9 cellular contexts compared by ENCODE assay signal in genomic region chr18:21074336-21075323, GRCh38. TPM values are rescaled to one million over a fixed set of nuclear protein-coding genes. Genes with fewer than 3 reads are reported as not detected.
DNase-seq lines count a peak whose midpoint lies in the region; TF ChIP-seq lines count a peak whose summit lies in the region.
"Had no signal": no experiment of that assay in that cellular context is flagged by ENCODE, and none has a peak within 500 bp of the region (broad histone marks: within the 10 kb centered on the region; RNA-seq: fewer than 3 reads in every experiment).

No MANE protein-coding gene starts in this region.

- POLR2A ChIA-PET in activated CD4-positive, alpha-beta T cell treated with anti-CD3 and anti-CD28 coated beads, Interleukin-2, amount 10 ng/mL, durations not matched to agents 7 days and 5 days (lab: Charles Lee): no interaction called here

- H3K27ac Mint-ChIP-seq in activated CD4-positive, alpha-beta T cell treated with anti-CD3 and anti-CD28 coated beads, Interleukin-2, amount 10 ng/mL, durations not matched to agents 7 days and 5 days: peak overlapping the region; percentile 3
- H3K27ac Mint-ChIP-seq in chondrocyte (ENCODE audit: unreplicated experiment): peak overlapping the region; percentile 13

- peaks cover under 1% of the 10 kb centered on the region for H3K36me3 Mint-ChIP-seq in activated CD4-positive, alpha-beta T cell treated with anti-CD3 and anti-CD28 coated beads, Interleukin-2, amount 10 ng/mL, durations not matched to agents 7 days and 5 days (ENCODE audit: low read depth)
- no peaks in the 10 kb centered on the region for H3K36me3 Mint-ChIP-seq in chondrocyte (ENCODE audit: low read depth)

- no peaks in the 10 kb centered on the region for H3K9me3 Mint-ChIP-seq in activated CD4-positive, alpha-beta T cell treated with anti-CD3 and anti-CD28 coated beads, Interleukin-2, amount 10 ng/mL, durations not matched to agents 7 days and 5 days
- no peaks in the 10 kb centered on the region for H3K9me3 Mint-ChIP-seq in chondrocyte (ENCODE audit: low read depth)

- no peak for TF ChIP-seq CTCF in chondrocyte (IDR thresholded peaks at IDR 0.05)

- no peaks in the 10 kb centered on the region for H3K27me3 Mint-ChIP-seq in activated CD4-positive, alpha-beta T cell treated with anti-CD3 and anti-CD28 coated beads, Interleukin-2, amount 10 ng/mL, durations not matched to agents 7 days and 5 days
- H3K27me3 Mint-ChIP-seq in chondrocyte (ENCODE audit: low read depth): no peaks in the 10 kb centered on the region

- CTCF ChIA-PET in activated CD4-positive, alpha-beta T cell treated with anti-CD3 and anti-CD28 coated beads, Interleukin-2, amount 10 ng/mL, durations not matched to agents 7 days and 5 days (lab: Charles Lee): interaction anchor here (0.6 kb wide), 1 partner anchor 118 kb away, joined by 3 read pairs; no protein-coding TSS in a partner anchor

- peaks cover 38% of the 10 kb centered on the region for H3K4me1 Mint-ChIP-seq in activated CD4-positive, alpha-beta T cell treated with anti-CD3 and anti-CD28 coated beads, Interleukin-2, amount 10 ng/mL, durations not matched to agents 7 days and 5 days
- H3K4me1 Mint-ChIP-seq in chondrocyte (ENCODE audit: low read depth): peaks cover 62% of the 10 kb centered on the region

- no peak for DNase-seq in activated CD4-positive, alpha-beta T cell treated with anti-CD3 and anti-CD28 coated beads, Interleukin-2, amount 10 ng/mL, durations not matched to agents 7 days and 5 days
- DNase-seq in activated CD4-positive, alpha-beta T cell treated with anti-CD3 and anti-CD28 coated beads for 4 hours: no peak
- DNase-seq in NCI-H2196 (lab: John Stamatoyannopoulos, UW; ENCODE audit: unreplicated experiment) (peak; percentile 33), chondrocyte (ENCODE audit: low spot score) (no peak), renal cortical epithelial cell (ENCODE audit: low read depth) (peak; percentile 8), midbrain (lab: John Stamatoyannopoulos, UW) (no peak), NCI-H1092 (lab: John Stamatoyannopoulos, UW) (no peak), cerebellar cortex (ENCODE audit: low spot score) (no peak)
- DNase-seq: activated CD4-positive, alpha-beta T cell treated with anti-CD3 and anti-CD28 coated beads for 1 hour had no signal

- no peak overlapping the region for H3K4me3 Mint-ChIP-seq in activated CD4-positive, alpha-beta T cell treated with anti-CD3 and anti-CD28 coated beads, Interleukin-2, amount 10 ng/mL, durations not matched to agents 7 days and 5 days
- no peak overlapping the region for H3K4me3 Mint-ChIP-seq in chondrocyte (ENCODE audit: unreplicated experiment)

RNA-seq across cellular contexts. Expression of gene ROCK1, which starts 37.0 kb away (rescaled TPM):
- 10 to 100 TPM; 67.2 to 67.3 TPM for total RNA-seq in activated CD4-positive, alpha-beta T cell treated with anti-CD3 and anti-CD28 coated beads, Interleukin-2, amount 10 ng/mL, durations not matched to agents 7 days and 5 days
- total RNA-seq in chondrocyte: 60.9 to 69.7 TPM (median 63.9 TPM) in 3 replicates
- 19.8 and 53.8 TPM in 2 replicates for total RNA-seq in renal cortical epithelial cell

Comparison
In these comparisons a context has a peak if more than half of its experiments do, and no peak if none do; other contexts are left out.
1. DNase-seq: peak in NCI-H2196 (single experiment) and renal cortical epithelial cell (single experiment); none in activated CD4-positive, alpha-beta T cell treated with anti-CD3 and anti-CD28 coated beads, Interleukin-2, amount 10 ng/mL, durations not matched to agents 7 days and 5 days (single experiment), activated CD4-positive, alpha-beta T cell treated with anti-CD3 and anti-CD28 coated beads for 4 hours (0 of 2), chondrocyte (single experiment), midbrain (single experiment), NCI-H1092 (single experiment) and cerebellar cortex (single experiment).